8 cellular contexts compared by ENCODE assay signal in genomic region chr1:98046031-98046641, GRCh38.
DNase-seq lines count a peak whose midpoint lies in the region; ATAC-seq and TF ChIP-seq lines count a peak whose summit lies in the region.

No MANE protein-coding gene starts in this region.

- peaks cover 72% of the 10 kb centered on the region for H3K27me3 Mint-ChIP-seq in CD8-positive, alpha-beta T cell (ENCODE audit: low read depth)

- no peak for TF ChIP-seq POLR2A in stomach (IDR thresholded peaks at IDR 0.05)
- no peak for TF ChIP-seq POLR2A in lower leg skin (IDR thresholded peaks at IDR 0.05)

- no peak overlapping the region for H3K27ac Mint-ChIP-seq in CD8-positive, alpha-beta T cell

- H3K4me3 Mint-ChIP-seq in CD8-positive, alpha-beta T cell = peak overlapping the region; percentile 76

- 6 to 14% (median 7%) methylated on average over 18 to 29 of the region's 29 CpGs for WGBS in stomach, 5 donors
- WGBS in lower leg skin, 2 donors = 5 to 9% methylated on average over 26 to 28 of the region's 29 CpGs

- peak in 1 of 7 experiments; percentile 49 for DNase-seq in CD8-positive, alpha-beta T cell
- DNase-seq in Jurkat, Clone E6-1 (ENCODE audit: low read depth, low spot score) = no peak
- DNase-seq in amniotic epithelial cell (ENCODE audit: low read depth) = peak; percentile 41
- no peak for DNase-seq in stomach
- DNase-seq in lower leg skin (ENCODE audit: low spot score in 2 of 2) = no peak

- intact Hi-C loops in CD8-positive, alpha-beta T cell (cut with DNase I, micrococcal nuclease) = no loop called here
- intact Hi-C loops in stomach (cut with DNase I; ENCODE audit: low total_unique reads) = no loop called here
- intact Hi-C loops in lower leg skin (cut with DNase I; ENCODE audit: low total_unique reads) = loop anchor here (10.0 kb wide), 1 partner anchor 1071 kb away; no protein-coding TSS in a partner anchor

- TF ChIP-seq EP300 in stomach (IDR thresholded peaks at IDR 0.05) = no peak

- H3K9me3 Mint-ChIP-seq in CD8-positive, alpha-beta T cell = no peaks in the 10 kb centered on the region

- H3K9me3 ChIP-seq in CD8-positive, alpha-beta T cell (ENCODE audit: low read length) = no peaks in the 10 kb centered on the region
- H3K9me3 ChIP-seq in iPS-18c (ENCODE audit: control insufficient read depth, insufficient read depth, low read length) (no peaks in the 10 kb centered on the region), stomach (peaks cover 0 to 4% (median 0%) of the 10 kb centered on the region in 4 donors)

- CTCF ChIA-PET in CD8-positive, alpha-beta T cell (lab: Charles Lee) = no interaction called here

- no peak for TF ChIP-seq CTCF in CD8-positive, alpha-beta T cell (IDR thresholded peaks at IDR 0.05)
- TF ChIP-seq CTCF in stomach (IDR thresholded peaks at IDR 0.05) (no peak), lower leg skin (IDR thresholded peaks at IDR 0.05) (no peak)

- peaks cover 19% of the 10 kb centered on the region for H3K4me1 ChIP-seq in CD8-positive, alpha-beta T cell (ENCODE audit: insufficient read depth, low read length)
- H3K4me1 ChIP-seq in stomach = peaks cover 11 to 33% (median 22%) of the 10 kb centered on the region in 4 donors

- no peaks in the 10 kb centered on the region for H3K36me3 Mint-ChIP-seq in CD8-positive, alpha-beta T cell

- H3K27me3 ChIP-seq in CD8-positive, alpha-beta T cell (ENCODE audit: insufficient read depth, low read length) = peaks cover 29% of the 10 kb centered on the region
- peaks cover 34 to 83% (median 58%) of the 10 kb centered on the region in 3 donors for H3K27me3 ChIP-seq in stomach

- no peak for ATAC-seq in CD8-positive, alpha-beta T cell
- no peak for ATAC-seq in HG02852 (IDR thresholded peaks at IDR 0.05; ENCODE audit: unreplicated experiment)
- ATAC-seq in HG03280 (IDR thresholded peaks at IDR 0.05; ENCODE audit: unreplicated experiment) = no peak

- H3K4me1 Mint-ChIP-seq in CD8-positive, alpha-beta T cell (ENCODE audit: low read depth) = peaks cover 33% of the 10 kb centered on the region

- peak overlapping the region; percentile 28 for H3K4me3 ChIP-seq in CD8-positive, alpha-beta T cell (ENCODE audit: low read depth, low read length)
- H3K4me3 ChIP-seq in Jurkat, Clone E6-1 (ENCODE audit: low read length) = peak overlapping the region; percentile 46
- H3K4me3 ChIP-seq in iPS-18c (ENCODE audit: insufficient read depth, low read depth, low read length) (peak overlapping the region; percentile 57), stomach (peak overlapping the region; percentile 37 to 59 (median 40)), lower leg skin (ENCODE audit: low read depth, poor library complexity, severe bottlenecking) (no peak overlapping the region)

- no peak overlapping the region for H3K27ac ChIP-seq in CD8-positive, alpha-beta T cell (ENCODE audit: low read depth, low read length)
- H3K27ac ChIP-seq in stomach = no peak overlapping the region

- H3K36me3 ChIP-seq in CD8-positive, alpha-beta T cell (ENCODE audit: insufficient read depth, low read length) = no peaks in the 10 kb centered on the region
- no peaks in the 10 kb centered on the region for H3K36me3 ChIP-seq in stomach

- POLR2A ChIA-PET in CD8-positive, alpha-beta T cell (lab: Charles Lee) = no interaction called here
